Comparison of ENCODE assay signal across 8 cellular contexts in genomic region chr4:112296949-112297483, GRCh38. TPM values are rescaled to one million over a fixed set of nuclear protein-coding genes. Genes with fewer than 3 reads are reported as not detected.
DNase-seq lines count a peak whose midpoint lies in the region; ATAC-seq, FAIRE-seq and TF ChIP-seq lines count a peak whose summit lies in the region.

ALPK1 (plus strand) TSS chr4:112297369.

- H3K4me3 ChIP-seq in AG09309 (ENCODE audit: control insufficient read depth, low read depth, low read length), result peak within 1 kb of the TSS; percentile 50
- peak within 1 kb of the TSS; percentile 71 for H3K4me3 ChIP-seq in OCI-LY7 (ENCODE audit: low read depth, low read length, poor library complexity, severe bottlenecking)
- peak within 1 kb of the TSS; percentile 53 for H3K4me3 ChIP-seq in bronchial epithelial cell (ENCODE audit: low read depth, low read length)

- H2AFZ ChIP-seq in OCI-LY7 (ENCODE audit: low read length), result peak within 1 kb of the TSS; percentile 100

- peaks cover 29% of the 10 kb centered on the region; the same call in 1 of the 2 replicates for H3K79me2 ChIP-seq in OCI-LY7 (ENCODE audit: insufficient read depth, low read depth, low read length)

- H3K4me1 ChIP-seq in OCI-LY7 (ENCODE audit: insufficient read depth, low read length, poor library complexity, severe bottlenecking), result peaks cover 31% of the 10 kb centered on the region

- peak within 1 kb of the TSS; percentile 85 for H3K4me3 Mint-ChIP-seq in type B pancreatic cell

- peaks cover 12% of the 10 kb centered on the region for H3K4me1 Mint-ChIP-seq in type B pancreatic cell (ENCODE audit: unreplicated experiment)

- CTCF ChIA-PET in OCI-LY7 (lab: Charles Lee; ENCODE audit: unreplicated experiment), result interaction anchor here (0.8 to 1.4 kb wide), 3 partner anchors 10 to 15 kb away, joined by 3 to 5 read pairs (median 4); no protein-coding TSS in a partner anchor

- H3K36me3 Mint-ChIP-seq in type B pancreatic cell, result no peaks in the 10 kb centered on the region

- no peak for FAIRE-seq in bronchial epithelial cell (lab: Jason Lieb, UNC)

- peak within 1 kb of the TSS; percentile 94 for H3K27ac Mint-ChIP-seq in type B pancreatic cell

- no peaks in the 10 kb centered on the region for H4K20me1 ChIP-seq in OCI-LY7 (ENCODE audit: insufficient read depth, low read length)

- POLR2A ChIA-PET in OCI-LY7 (lab: Charles Lee), result interaction anchor here (0.7 to 4.3 kb wide), 5 partner anchors 10 to 43 kb away, joined by 3 to 45 read pairs (median 21); no protein-coding TSS in a partner anchor

- ATAC-seq in GM18870 (IDR thresholded peaks at IDR 0.05; ENCODE audit: unreplicated experiment), result peak; percentile 92
- peak; percentile 79 for ATAC-seq in HG03095 (IDR thresholded peaks at IDR 0.05; ENCODE audit: unreplicated experiment)

- H3K27me3 Mint-ChIP-seq in type B pancreatic cell, result no peaks in the 10 kb centered on the region

- H3K27me3 ChIP-seq in bronchial epithelial cell (ENCODE audit: control insufficient read depth, insufficient read depth, low read length), result no peaks in the 10 kb centered on the region

- H3K4me2 ChIP-seq in OCI-LY7 (ENCODE audit: low read length), result peak within 1 kb of the TSS; percentile 88

- H3K9me3 ChIP-seq in OCI-LY7 (ENCODE audit: low read length), result no peaks in the 10 kb centered on the region; the same call in 1 of the 2 replicates

- no peaks in the 10 kb centered on the region for H3K9me2 ChIP-seq in OCI-LY7 (ENCODE audit: insufficient read depth, low read length)

- peak within 1 kb of the TSS; percentile 62 for H3K27ac ChIP-seq in OCI-LY7 (ENCODE audit: low read depth, low read length, poor library complexity, severe bottlenecking)

- TF ChIP-seq CTCF in AG09309 (IDR thresholded peaks at IDR 0.05; ENCODE audit: control insufficient read depth, insufficient read depth, low read depth, low read length, missing control alignments) (no peak), OCI-LY7 (conservative IDR thresholded peaks at IDR 0.05; ENCODE audit: low read length) (no peak), bronchial epithelial cell (IDR thresholded peaks at IDR 0.05; ENCODE audit: insufficient read depth, low read length, severe bottlenecking) (no peak), type B pancreatic cell (conservative IDR thresholded peaks at IDR 0.05) (no peak)

- no peaks in the 10 kb centered on the region for H3K9me3 Mint-ChIP-seq in type B pancreatic cell

- BruUV-seq in OCI-LY7 (replicated peaks; lab: Mats Ljungman, UMichigan), result no TSS peak

- no peaks in the 10 kb centered on the region for H3K36me3 ChIP-seq in OCI-LY7 (ENCODE audit: insufficient read depth, low read length)
- peaks cover 4% of the 10 kb centered on the region for H3K36me3 ChIP-seq in bronchial epithelial cell (ENCODE audit: control insufficient read depth, insufficient read depth, low read length)

- DNase-seq in AG09309 (ENCODE audit: low read depth) (peak; percentile 81), OCI-LY7 (ENCODE audit: low spot score) (peak; percentile 81), bronchial epithelial cell (ENCODE audit: low read depth) (peak; percentile 95), medulla oblongata (ENCODE audit: extremely low spot score) (peak; percentile 73), type B pancreatic cell (ENCODE audit: extremely low spot score, unreplicated experiment) (no peak), SHP77 treated with DMSO at 0.1 percent for 48 hours (lab: John Stamatoyannopoulos, UW) (no peak)

- intact Hi-C loops in OCI-LY7 (cut with micrococcal nuclease; ENCODE audit: unreplicated experiment), result no loop called here

RNA-seq across cellular contexts. Expression of gene ALPK1, which starts in this region (rescaled TPM):
- 22.5 and 33.7 TPM in 2 replicates for total RNA-seq in OCI-LY7 (2014; rRNA removed; shearing (Covaris generic))
- total RNA-seq in OCI-LY7 (2022), result 51.1 and 73.0 TPM in 2 replicates
- total RNA-seq in bronchial epithelial cell, result 13.7 and 52.4 TPM in 2 replicates
- total RNA-seq in type B pancreatic cell (ENCODE audit: low replicate concordance), result 6.7 and 9.5 TPM in 2 replicates

Comparison
In these comparisons a context has a peak if more than half of its experiments do, and no peak if none do; other contexts are left out.
1. DNase-seq: peak in AG09309 (single experiment), OCI-LY7 (single experiment), bronchial epithelial cell (single experiment) and medulla oblongata (single experiment); none in type B pancreatic cell (single experiment) and SHP77 treated with DMSO at 0.1 percent for 48 hours (single experiment).
2. Peak in every context shown above with its lines, with median percentiles within 50 percentile points of each other: H3K4me3 ChIP-seq.